In genomic region chr15:52667597-52667996, GRCh38 we compare ENCODE assay signal across 11 cellular contexts. TPM values are rescaled to one million over a fixed set of nuclear protein-coding genes. Genes with fewer than 3 reads are reported as not detected.
DNase-seq lines count a peak whose midpoint lies in the region; ATAC-seq and TF ChIP-seq lines count a peak whose summit lies in the region.
"Had no signal": no experiment of that assay in that cellular context is flagged by ENCODE, and none has a peak within 500 bp of the region (broad histone marks: within the 10 kb centered on the region; RNA-seq: fewer than 3 reads in every experiment).

No MANE protein-coding gene starts in this region.

- no peaks in the 10 kb centered on the region for H3K27me3 ChIP-seq in BE2C
- no peaks in the 10 kb centered on the region for H3K27me3 ChIP-seq in body of pancreas
- no peaks in the 10 kb centered on the region for H3K27me3 ChIP-seq in osteoblast (ENCODE audit: insufficient read depth, low read length)
- H3K27me3 ChIP-seq: ascending aorta had no signal

- no peak for TF ChIP-seq POLR2A in body of pancreas (IDR thresholded peaks at IDR 0.05)

- TF ChIP-seq CTCF in epithelial cell of esophagus (IDR thresholded peaks at IDR 0.05; ENCODE audit: insufficient read depth, low read depth, low read length, missing control alignments) = no peak
- no peak for TF ChIP-seq CTCF in BE2C (IDR thresholded peaks at IDR 0.05; ENCODE audit: low read depth, low read length)
- no peak for TF ChIP-seq CTCF in body of pancreas (IDR thresholded peaks at IDR 0.05)
- no peak for TF ChIP-seq CTCF in osteoblast (IDR thresholded peaks at IDR 0.05; ENCODE audit: extremely low read depth, low read depth, low read length)

- intact Hi-C loops in body of pancreas (cut with DNase I) = no loop called here

- ATAC-seq in GM18907 (IDR thresholded peaks at IDR 0.05; ENCODE audit: unreplicated experiment) (peak; percentile 88), GM21529 (IDR thresholded peaks at IDR 0.05; ENCODE audit: unreplicated experiment) (peak; percentile 75), HG03159 (IDR thresholded peaks at IDR 0.05; ENCODE audit: unreplicated experiment) (peak; percentile 86), body of pancreas (no peak), HG03108 (IDR thresholded peaks at IDR 0.05; ENCODE audit: unreplicated experiment) (no peak)
- ATAC-seq: K562 had no signal

- H3K4me2 ChIP-seq in osteoblast (ENCODE audit: insufficient read depth, low read length) = no peak overlapping the region

- H3K27ac ChIP-seq in body of pancreas (no peak overlapping the region), osteoblast (ENCODE audit: low read depth, low read length) (no peak overlapping the region)
- H3K27ac ChIP-seq: ascending aorta had no signal

- H3K9me3 ChIP-seq in BE2C (no peaks in the 10 kb centered on the region), body of pancreas (no peaks in the 10 kb centered on the region), osteoblast (ENCODE audit: low read depth, low read length) (no peaks in the 10 kb centered on the region)
- H3K9me3 ChIP-seq: ascending aorta had no signal

- H3K4me1 ChIP-seq in BE2C = peaks cover 15% of the 10 kb centered on the region
- peaks cover 34% of the 10 kb centered on the region for H3K4me1 ChIP-seq in body of pancreas
- H3K4me1 ChIP-seq in osteoblast (ENCODE audit: insufficient read depth, low read length) = no peaks in the 10 kb centered on the region
- H3K4me1 ChIP-seq: ascending aorta had no signal

- H3K4me3 ChIP-seq in epithelial cell of esophagus (ENCODE audit: low read length) = no peak overlapping the region
- H3K4me3 ChIP-seq in BE2C (ENCODE audit: low read depth, low read length) = no peak overlapping the region
- no peak overlapping the region for H3K4me3 ChIP-seq in body of pancreas
- no peak overlapping the region for H3K4me3 ChIP-seq in osteoblast (ENCODE audit: insufficient read depth, low read length)
- H3K4me3 ChIP-seq: ascending aorta, K562 had no signal

- no peak overlapping the region for H2AFZ ChIP-seq in osteoblast (ENCODE audit: low read length)

- peaks cover 6% of the 10 kb centered on the region for H4K20me1 ChIP-seq in osteoblast (ENCODE audit: insufficient read depth, low read length)

- peaks cover 7% of the 10 kb centered on the region for H3K79me2 ChIP-seq in osteoblast (ENCODE audit: insufficient read depth, low read length)

- DNase-seq in epithelial cell of esophagus (ENCODE audit: low read depth) = peak; percentile 88
- no peak for DNase-seq in BE2C
- no peak for DNase-seq in body of pancreas
- DNase-seq in osteoblast (ENCODE audit: insufficient read length, low spot score, missing footprints) = no peak
- DNase-seq: NCI-H187 treated with DMSO at 0.1 percent for 48 hours had no signal

- WGBS in body of pancreas, 2 donors = 81 to 94% methylated on average over 3 of the region's 3 CpGs

- H3K36me3 ChIP-seq in BE2C (peaks cover 19% of the 10 kb centered on the region), body of pancreas (replicated peaks in 1 of 2; ENCODE audit: insufficient read depth in 1 of 2, low read depth in 2 of 2) (peaks cover 7 to 11% of the 10 kb centered on the region in 2 donors), osteoblast (ENCODE audit: insufficient read depth, low read length) (peaks cover 51% of the 10 kb centered on the region)

RNA-seq across cellular contexts. Expression of gene ATOSA, which starts 11.6 kb away (rescaled TPM):
- 31.6 TPM for polyA plus RNA-seq in BE2C (2012; ENCODE audit: insufficient read depth, insufficient read length, low read depth)
- total RNA-seq in body of pancreas (10 to 100 TPM; 37.2 to 63.6 TPM), osteoblast (34.4 and 47.4 TPM in 2 replicates)

Comparison
In these comparisons a context has a peak if more than half of its experiments do, and no peak if none do; other contexts are left out.
1. ATAC-seq: peak in GM18907 (single experiment), GM21529 (single experiment) and HG03159 (single experiment); none in body of pancreas (single experiment) and HG03108 (single experiment).